Comparison of ENCODE assay signal across 11 cellular contexts in genomic region chr22:20532256-20532993, GRCh38. TPM values are rescaled to one million over a fixed set of nuclear protein-coding genes. Genes with fewer than 3 reads are reported as not detected.
DNase-seq lines count a peak whose midpoint lies in the region; ATAC-seq, FAIRE-seq and TF ChIP-seq lines count a peak whose summit lies in the region.
"Had no signal": no experiment of that assay in that cellular context is flagged by ENCODE, and none has a peak within 500 bp of the region (broad histone marks: within the 10 kb centered on the region; RNA-seq: fewer than 3 reads in every experiment).

No MANE protein-coding gene starts in this region.

- TF ChIP-seq RAD21 in SK-N-SH (IDR thresholded peaks at IDR 0.05; ENCODE audit: low read length) = no peak

- H3K4me1 Mint-ChIP-seq in astrocyte (ENCODE audit: low read depth, unreplicated experiment) = peaks cover 61% of the 10 kb centered on the region

- H3K27me3 ChIP-seq in SK-N-SH (ENCODE audit: insufficient read depth) (no peaks in the 10 kb centered on the region), astrocyte (ENCODE audit: insufficient read depth, low read length) (no peaks in the 10 kb centered on the region), lung (ENCODE audit: control insufficient read depth, insufficient read depth) (no peaks in the 10 kb centered on the region)

- H3K4me3 ChIP-seq in SK-N-SH (ENCODE audit: low read depth in 2 of 2, low read length in 1 of 2) (0 out of 4 replicates have a peak overlapping the region, but pooled peaks of 1 of the 2 experiments have one; percentile 2), astrocyte (ENCODE audit: insufficient read depth, low read depth, low read length) (no peak overlapping the region), lung (no peak overlapping the region)

- H3K4me2 ChIP-seq in SK-N-SH (peak overlapping the region; percentile 71), astrocyte (ENCODE audit: low read length) (peak overlapping the region; percentile 80)

- no peak for TF ChIP-seq EP300 in SK-N-SH (IDR thresholded peaks at IDR 0.05; ENCODE audit: borderline replicate concordance in 1 of 2, low read depth in 1 of 2, low read length in 1 of 2)

- H3K9me2 ChIP-seq in SK-N-SH = no peaks in the 10 kb centered on the region

- H3K9ac ChIP-seq in SK-N-SH (peak overlapping the region; percentile 75), astrocyte (ENCODE audit: low read length) (peak overlapping the region; percentile 81)

- DNase-seq in SK-N-SH (no peak), astrocyte (ENCODE audit: low read depth) (no peak), lung (ENCODE audit: low spot score) (no peak), occipital lobe (lab: John Stamatoyannopoulos, UW) (no peak), 8988T (no peak)
- DNase-seq: NCI-H1417 treated with DMSO at 0.1 percent for 48 hours had no signal

- H3K4me1 ChIP-seq in SK-N-SH (ENCODE audit: control insufficient read depth in 1 of 2, insufficient read depth in 2 of 2, low read depth in 1 of 2, low read length in 1 of 2) = peaks cover 35 to 72% of the 10 kb centered on the region in 2 experiments
- peaks cover 50% of the 10 kb centered on the region for H3K4me1 ChIP-seq in astrocyte (ENCODE audit: insufficient read depth, low read length)
- H3K4me1 ChIP-seq in lung (ENCODE audit: control insufficient read depth in 2 of 2, insufficient read depth in 2 of 2, low read length in 2 of 2) = peaks cover 21 to 32% of the 10 kb centered on the region in 2 donors

- H3K27ac Mint-ChIP-seq in astrocyte (ENCODE audit: unreplicated experiment) = peak overlapping the region; percentile 89

- POLR2A ChIA-PET in SK-N-SH (lab: Yijun Ruan, JAX) = no interaction called here

- ATAC-seq in SK-N-SH treated with all-trans-retinoic acid at 6 μM for 48 hours (no peak), lung (ENCODE audit: insufficient read depth, low FRiP score) (no peak), HG02884 (IDR thresholded peaks at IDR 0.05; ENCODE audit: unreplicated experiment) (no peak)

- no peak for TF ChIP-seq CTCF in SK-N-SH (IDR thresholded peaks at IDR 0.05)
- TF ChIP-seq CTCF in astrocyte (IDR thresholded peaks at IDR 0.05; ENCODE audit: insufficient read depth, low read depth, low read length) = no peak
- no peak for TF ChIP-seq CTCF in lung (IDR thresholded peaks at IDR 0.05; ENCODE audit: control extremely low read depth, extremely low read depth)

- peaks cover 49% of the 10 kb centered on the region for H3F3A ChIP-seq in SK-N-SH (replicated peaks; ENCODE audit: insufficient read depth)

- WGBS in SK-N-SH (ENCODE audit: low lambda C conversion rate) = 85% methylated on average over 5 of the region's 10 CpGs
- 77 to 83% methylated on average over 10 of the region's 10 CpGs for WGBS in lung, 2 donors

- peaks cover 13 to 21% of the 10 kb centered on the region in 2 experiments for H3K36me3 ChIP-seq in SK-N-SH (replicated peaks in 1 of 2; ENCODE audit: control insufficient read depth in 1 of 2, insufficient read depth in 2 of 2, low read length in 1 of 2)
- peaks cover 6% of the 10 kb centered on the region for H3K36me3 ChIP-seq in astrocyte (ENCODE audit: insufficient read depth, low read length)
- peaks cover 0 to 16% of the 10 kb centered on the region in 2 donors for H3K36me3 ChIP-seq in lung (ENCODE audit: control insufficient read depth in 2 of 2, insufficient read depth in 2 of 2, low read length in 2 of 2)

- H3K4me3 Mint-ChIP-seq in astrocyte (ENCODE audit: unreplicated experiment) = peak overlapping the region; percentile 68

- CTCF ChIA-PET in SK-N-SH (lab: Yijun Ruan, JAX) = interaction anchor here (0.9 to 4.3 kb wide), 5 partner anchors 23 to 114 kb away, joined by 4 to 30 read pairs (median 6); partner anchors contain the start of gene MED15

- no peaks in the 10 kb centered on the region for H3K9me3 ChIP-seq in SK-N-SH
- no peaks in the 10 kb centered on the region for H3K9me3 ChIP-seq in astrocyte (ENCODE audit: insufficient read depth, low read depth, low read length)
- H3K9me3 ChIP-seq in lung (ENCODE audit: control insufficient read depth in 2 of 2, insufficient read depth in 1 of 2, low read length in 1 of 2) = no peaks in the 10 kb centered on the region

- H4K20me1 ChIP-seq in SK-N-SH (ENCODE audit: insufficient read depth) (peaks cover 28% of the 10 kb centered on the region), astrocyte (ENCODE audit: insufficient read depth, low read length) (peaks cover 83% of the 10 kb centered on the region)

- no peaks in the 10 kb centered on the region for H3K27me3 Mint-ChIP-seq in astrocyte (ENCODE audit: low read depth, unreplicated experiment)

- H3K27ac ChIP-seq in SK-N-SH (ENCODE audit: low read depth in 2 of 2, low read length in 1 of 2) (peak overlapping the region; percentile 95 to 96), astrocyte (ENCODE audit: low read depth, low read length) (peak overlapping the region; percentile 96), lung (ENCODE audit: low read depth in 1 of 2, low read length in 1 of 2) (peak overlapping the region; percentile 82 to 89), temporal lobe (ENCODE audit: low read depth, low read length) (peak overlapping the region; percentile 63)
- H3K27ac ChIP-seq: VCaP had no signal

- peaks cover 31% of the 10 kb centered on the region for H3K36me3 Mint-ChIP-seq in astrocyte (ENCODE audit: low read depth, unreplicated experiment)

- FAIRE-seq in astrocyte (lab: Jason Lieb, UNC) = no peak
- FAIRE-seq: A204.1 had no signal

- H2AFZ ChIP-seq in SK-N-SH (ENCODE audit: low read depth) = no peak overlapping the region
- no peak overlapping the region for H2AFZ ChIP-seq in astrocyte (ENCODE audit: low read depth, low read length)

- H3K79me2 ChIP-seq in SK-N-SH (ENCODE audit: insufficient read depth) (peaks cover 85% of the 10 kb centered on the region), astrocyte (ENCODE audit: insufficient read depth, low read length) (peaks cover 89% of the 10 kb centered on the region)

- H3K9me3 Mint-ChIP-seq in astrocyte (ENCODE audit: unreplicated experiment) = no peaks in the 10 kb centered on the region

TF ChIP-seq in SK-N-SH, 30 proteins besides CTCF, POLR2A, EP300 and RAD21 (continues in another document):
- TF ChIP-seq PBX3 (IDR thresholded peaks at IDR 0.05) (no peak), JUND (IDR thresholded peaks at IDR 0.05) (no peak), RCOR1 (IDR thresholded peaks at IDR 0.05; ENCODE audit: low read length) (no peak), YY1 (IDR thresholded peaks at IDR 0.05; ENCODE audit: low read depth) (no peak), CHD2 (IDR thresholded peaks at IDR 0.05; ENCODE audit: low read length, partially characterized antibody) (no peak), NRF1 (IDR thresholded peaks at IDR 0.05; ENCODE audit: low read depth, low read length) (no peak), ELF1 (IDR thresholded peaks at IDR 0.05) (no peak), MEF2A (IDR thresholded peaks at IDR 0.05; ENCODE audit: borderline replicate concordance, low read depth) (no peak), RXRA (IDR thresholded peaks at IDR 0.05; ENCODE audit: borderline replicate concordance, low read depth) (no peak), MXI1 (IDR thresholded peaks at IDR 0.05; ENCODE audit: low read depth, low read length) (no peak)

TF ChIP-seq in SK-N-SH treated with all-trans-retinoic acid at 6 μM for 48 hours, 23 proteins besides CTCF, POLR2A, EP300 and RAD21 (continues in another document):
- TF ChIP-seq ZFP3 (CRISPR knock-in tag; IDR thresholded peaks at IDR 0.05) = no peak
- TF ChIP-seq ZFP30 (CRISPR knock-in tag; IDR thresholded peaks at IDR 0.05) = no peak
- TF ChIP-seq PATZ1 (CRISPR knock-in tag; IDR thresholded peaks at IDR 0.05; ENCODE audit: borderline replicate concordance) = no peak
- no peak for TF ChIP-seq ZC3H10 (CRISPR knock-in tag; IDR thresholded peaks at IDR 0.05)
- no peak for TF ChIP-seq OSR1 (CRISPR knock-in tag; IDR thresholded peaks at IDR 0.05)
- TF ChIP-seq ARNTL (CRISPR knock-in tag; IDR thresholded peaks at IDR 0.05; ENCODE audit: borderline replicate concordance, low read depth) = no peak
- no peak for TF ChIP-seq CREB5 (CRISPR knock-in tag; IDR thresholded peaks at IDR 0.05; ENCODE audit: low read depth)
- TF ChIP-seq ZNF70 (CRISPR knock-in tag; IDR thresholded peaks at IDR 0.05) = no peak
- TF ChIP-seq RARB (CRISPR knock-in tag; IDR thresholded peaks at IDR 0.05) = no peak

RNA-seq across cellular contexts. Expression of gene MED15, which starts 25.0 kb away (rescaled TPM):
- polyA plus RNA-seq in SK-N-SH (2012; rRNA removed) (36.0 and 45.1 TPM in 2 replicates), lung (10 to 100 TPM; 57.8 to 69.8 TPM)
- 20.6 and 30.1 TPM in 2 replicates for polyA plus RNA-seq in SK-N-SH (2012; cell fraction: cytosol; rRNA removed)
- 186 and 205 TPM in 2 replicates for polyA plus RNA-seq in SK-N-SH (2012; cell fraction: nucleus; rRNA removed)
- total RNA-seq in astrocyte (127 and 153 TPM in 2 replicates), lung (100 to 1,000 TPM in 1 of 2 donors, 10 to 100 TPM in 1; 68.3 to 123 TPM), temporal lobe (12.5 TPM), occipital lobe (11.9 TPM)

RNA-seq across cellular contexts. Expression of gene KLHL22, which starts 36.8 kb away (rescaled TPM):
- polyA plus RNA-seq in SK-N-SH (2012; rRNA removed) (26.5 and 29.8 TPM in 2 replicates), lung (10 to 100 TPM; 12.1 to 16.9 TPM)
- polyA plus RNA-seq in SK-N-SH (2012; cell fraction: cytosol; rRNA removed) = 9.3 and 17.3 TPM in 2 replicates
- polyA plus RNA-seq in SK-N-SH (2012; cell fraction: nucleus; rRNA removed) = 56.9 and 66.8 TPM in 2 replicates
- total RNA-seq in astrocyte (13.7 and 14.0 TPM in 2 replicates), lung (10 to 100 TPM; 20.8 to 28.3 TPM), temporal lobe (42.0 TPM), occipital lobe (43.7 TPM)
